ENCODE assay signal across 8 cellular contexts in genomic region chr6:150599199-150600002, GRCh38. TPM values are rescaled to one million over a fixed set of nuclear protein-coding genes. Genes with fewer than 3 reads are reported as not detected.
A peak's percentile ranks its signal among the peaks of the same experiment; 100 is the strongest.
DNase-seq lines count a peak whose midpoint lies in the region; ATAC-seq, FAIRE-seq and TF ChIP-seq lines count a peak whose summit lies in the region.

TSS of gene PLEKHG1 (plus strand) at chr6:150599885. CDS start at chr6:150733682, 133,797 bp downstream.

- ATAC-seq in activated CD4-positive, CD25-positive, alpha-beta regulatory T cell treated with anti-CD3 and anti-CD28 coated beads, Interleukin-2, amount 50 U/mL, for 24 hours: peak; percentile 70 to 71

- DNase-seq in GM10266 (ENCODE audit: extremely low spot score) (peak; percentile 81), H54 (ENCODE audit: insufficient read length, low spot score) (peak; percentile 15), M059J (ENCODE audit: low read depth) (peak; percentile 24), kidney tubule cell (ENCODE audit: low spot score) (peak; percentile 79), putamen (ENCODE audit: low spot score) (no peak)
- peak in 3 of 4 experiments; percentile 13 to 55 (median 19) for DNase-seq in stimulated activated CD4-positive, alpha-beta T cell treated with anti-CD3 and anti-CD28 coated beads, Interleukin-1b, Interleukin-23, amount 100 ng/mL, for 24 hours (ENCODE audit: low read depth in 4 of 4, low spot score in 1 of 4)

- no peak for TF ChIP-seq POLR2A in H54 (IDR thresholded peaks at IDR 0.05; ENCODE audit: low read depth, low read length)

- FAIRE-seq in H54 (lab: Jason Lieb, UNC): no peak

- no peak for TF ChIP-seq CTCF in GM10266 (IDR thresholded peaks at IDR 0.05; ENCODE audit: control insufficient read depth, insufficient read depth, low read depth, missing control alignments)

- H3K27ac ChIP-seq in cingulate gyrus (ENCODE audit: low read depth, low read length): peak within 1 kb of the TSS; percentile 29

RNA-seq across cellular contexts. Expression of gene PLEKHG1, which starts in this region (rescaled TPM):
- total RNA-seq in M059J (2014; rRNA removed; shearing (Covaris generic)): not detected in 2 replicates

Comparison
In these comparisons a context has a peak if more than half of its experiments do, and no peak if none do; other contexts are left out.
1. Peak in DNase-seq in M059J; RNA of the gene not detected or under 1 TPM.